In genomic region chr5:115545065-115545882, GRCh38 we compare ENCODE assay signal across 8 cellular contexts. TPM values are rescaled to one million over a fixed set of nuclear protein-coding genes. Genes with fewer than 3 reads are reported as not detected.
A peak's percentile ranks its signal among the peaks of the same experiment; 100 is the strongest.
DNase-seq lines count a peak whose midpoint lies in the region; ATAC-seq and TF ChIP-seq lines count a peak whose summit lies in the region.

No MANE protein-coding gene starts in this region.

- no peak for DNase-seq in Calu3
- DNase-seq in astrocyte of the spinal cord (ENCODE audit: low read depth, low spot score), result no peak
- no peak for DNase-seq in SK-N-DZ (ENCODE audit: low spot score)
- no peak for DNase-seq in Ammon's horn (ENCODE audit: low spot score)

- H3K27me3 Mint-ChIP-seq in Calu3 (ENCODE audit: unreplicated experiment), result no peaks in the 10 kb centered on the region

- intact Hi-C loops in Calu3 (cut with micrococcal nuclease; ENCODE audit: unreplicated experiment), result no loop called here

- in situ Hi-C loops in astrocyte of the spinal cord (cut with HindIII; ENCODE audit: low sequenced_read_pairs), result no loop called here

- CTCF ChIA-PET in Calu3 (lab: Charles Lee), result interaction anchor here (0.6 to 4.0 kb wide), 6 partner anchors 11 to 173 kb away, joined by 3 to 24 read pairs (median 6); no protein-coding TSS in a partner anchor

- ATAC-seq in HG03460 (IDR thresholded peaks at IDR 0.05; ENCODE audit: unreplicated experiment) (peak; percentile 1), GM19463 (IDR thresholded peaks at IDR 0.05; ENCODE audit: unreplicated experiment) (no peak), GM19351 (IDR thresholded peaks at IDR 0.05; ENCODE audit: unreplicated experiment) (no peak)

- H3K27ac ChIP-seq in muscle layer of duodenum (ENCODE audit: low read length), result peak overlapping the region; percentile 33

- peak overlapping the region; percentile 25 for H3K4me3 ChIP-seq in astrocyte of the spinal cord (ENCODE audit: low read depth, low read length)
- H3K4me3 ChIP-seq in muscle layer of duodenum (ENCODE audit: low read depth in 1 of 2, low read length in 2 of 2), result peak overlapping the region in 1 of 2 donors; percentile 32

- H3K4me1 ChIP-seq in muscle layer of duodenum (ENCODE audit: control insufficient read depth in 1 of 2, insufficient read depth in 2 of 2, low read length in 2 of 2), result peaks cover 12 to 16% of the 10 kb centered on the region in 2 donors

- H3K4me3 Mint-ChIP-seq in Calu3 (ENCODE audit: low read depth, unreplicated experiment), result peak overlapping the region; percentile 80

- no peaks in the 10 kb centered on the region for H3K27me3 ChIP-seq in muscle layer of duodenum (ENCODE audit: low read depth, low read length)

- H3K27ac Mint-ChIP-seq in Calu3 (ENCODE audit: unreplicated experiment), result peak overlapping the region; percentile 78

- TF ChIP-seq CTCF in Calu3 (IDR thresholded peaks at IDR 0.05; ENCODE audit: unreplicated experiment) (no peak), astrocyte of the spinal cord (IDR thresholded peaks at IDR 0.05; ENCODE audit: low read depth, low read length) (no peak)

- peaks cover 9% of the 10 kb centered on the region for H3K4me1 Mint-ChIP-seq in Calu3 (ENCODE audit: low read depth, unreplicated experiment)

- H3K9me3 Mint-ChIP-seq in Calu3 (ENCODE audit: low read depth, unreplicated experiment), result no peaks in the 10 kb centered on the region

- peaks cover 52% of the 10 kb centered on the region for H3K36me3 Mint-ChIP-seq in Calu3 (ENCODE audit: insufficient read depth, unreplicated experiment)

- H3K36me3 ChIP-seq in muscle layer of duodenum (ENCODE audit: control insufficient read depth in 1 of 2, insufficient read depth in 2 of 2, low read length in 2 of 2), result peaks cover 11% of the 10 kb centered on the region in 2 donors

- peaks cover 0 to 3% of the 10 kb centered on the region in 2 donors for H3K9me3 ChIP-seq in muscle layer of duodenum (ENCODE audit: control insufficient read depth in 1 of 2, low read length in 2 of 2)

- BruUV-seq in Calu3 (replicated peaks; lab: Mats Ljungman, UMichigan), result TSS peak; percentile 76

RNA-seq across cellular contexts. Expression of gene FEM1C, which starts 0.7 kb away (rescaled TPM):
- 42.8 and 45.9 TPM in 2 replicates for total RNA-seq in Calu3 (2022)
- 5.3 and 5.6 TPM in 2 replicates for polyA plus RNA-seq in SK-N-DZ (2014; cell fraction: cytosol; rRNA removed)
- polyA plus RNA-seq in SK-N-DZ (2014; cell fraction: nucleus; rRNA removed), result 4.0 and 4.6 TPM in 2 replicates

RNA-seq across cellular contexts. Expression of gene TICAM2, which starts 57.0 kb away (rescaled TPM):
- 1.2 and 2.1 TPM in 2 replicates for total RNA-seq in Calu3 (2022)
- polyA plus RNA-seq in SK-N-DZ (2014; cell fraction: cytosol; rRNA removed), result not detected in 2 replicates
- polyA plus RNA-seq in SK-N-DZ (2014; cell fraction: nucleus; rRNA removed), result not detected in 2 replicates
